ENCODE assay signal across 8 cellular contexts in the genomic region with DNA sequence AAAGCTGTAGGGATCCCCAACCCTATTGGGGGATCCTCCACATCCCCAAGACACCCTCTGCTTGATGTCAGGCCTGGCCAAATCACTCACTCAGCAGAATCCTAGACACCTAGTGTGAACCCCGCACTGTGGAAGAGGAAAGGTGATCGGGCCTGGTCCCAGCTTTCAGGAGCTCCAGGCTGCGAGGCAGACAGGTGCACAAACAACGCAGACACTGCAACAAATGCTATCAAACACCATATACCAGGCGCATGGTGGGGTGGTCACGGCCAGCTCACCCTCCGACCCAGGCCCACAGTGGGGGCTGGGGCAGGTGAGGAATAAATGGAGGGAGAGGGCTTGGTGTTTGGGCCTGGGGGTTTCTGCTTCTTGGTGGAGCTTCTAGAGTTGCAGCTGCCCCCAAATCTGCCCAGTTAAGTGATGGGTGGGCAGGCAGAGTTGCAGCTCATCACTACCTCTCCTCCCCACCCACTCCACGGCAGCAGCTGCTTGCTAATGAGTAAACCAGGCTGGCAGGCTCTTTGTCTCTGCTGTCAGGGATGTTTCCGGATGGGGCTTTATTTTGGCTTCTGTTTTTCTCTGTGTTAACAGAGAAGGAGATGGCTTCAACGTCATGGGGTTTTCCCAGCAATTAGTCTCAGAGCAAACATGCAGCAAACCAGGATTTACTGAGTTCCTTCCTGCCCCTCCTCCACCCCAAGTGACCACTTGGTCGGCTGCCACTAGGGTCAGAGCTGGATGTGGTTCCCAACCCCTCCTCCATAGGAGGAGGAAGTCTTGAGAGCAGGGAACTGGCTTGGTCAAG. TPM values are rescaled to one million over a fixed set of nuclear protein-coding genes. Genes with fewer than 3 reads are reported as not detected.
DNase-seq lines count a peak whose midpoint lies in the region; ATAC-seq and TF ChIP-seq lines count a peak whose summit lies in the region.

No MANE protein-coding gene starts in this region.

- no peak overlapping the region for H3K4me3 ChIP-seq in adrenal gland

- no peak for TF ChIP-seq POLR2A in adrenal gland (IDR thresholded peaks at IDR 0.05)

- peak; percentile 86 for ATAC-seq in left ventricle myocardium superior
- peak; percentile 83 for ATAC-seq in sciatic nerve
- no peak for ATAC-seq in GM18502 (IDR thresholded peaks at IDR 0.05; ENCODE audit: poor library complexity, unreplicated experiment)
- ATAC-seq in HG02678 (IDR thresholded peaks at IDR 0.05; ENCODE audit: unreplicated experiment): no peak
- ATAC-seq in GM19467 (IDR thresholded peaks at IDR 0.05; ENCODE audit: unreplicated experiment): no peak

- no peaks in the 10 kb centered on the region for H3K27me3 ChIP-seq in adrenal gland

- TF ChIP-seq CTCF in adrenal gland (IDR thresholded peaks at IDR 0.05): peak in 1 of 6 experiments; percentile 11

- DNase-seq in EL: peak; percentile 82
- peak; percentile 85 for DNase-seq in NCI-H2081 treated with DMSO at 0.1 percent for 48 hours (lab: John Stamatoyannopoulos, UW)
- peak; percentile 65 to 89 (median 79) for DNase-seq in adrenal gland
- DNase-seq in left ventricle myocardium superior: peak; percentile 76
- peak; percentile 80 for DNase-seq in sciatic nerve (ENCODE audit: low spot score)

- peak overlapping the region in 3 of 5 donors; percentile 37 to 83 (median 64) for H3K27ac ChIP-seq in adrenal gland

- H3K9me3 ChIP-seq in adrenal gland (replicated peaks in 1 of 3): no peaks in the 10 kb centered on the region

- WGBS in adrenal gland, 4 donors: 54 to 63% (median 58%) methylated on average over 6 to 11 of the region's 11 CpGs

- intact Hi-C loops in adrenal gland (cut with DNase I) (no loop called here), left ventricle myocardium superior (cut with micrococcal nuclease) (no loop called here), sciatic nerve (cut with DNase I) (no loop called here)

- H3K36me3 ChIP-seq in adrenal gland (replicated peaks in 1 of 2): no peaks in the 10 kb centered on the region

- peaks cover 17 to 18% of the 10 kb centered on the region in 2 donors for H3K4me1 ChIP-seq in adrenal gland (replicated peaks in 1 of 2)

RNA-seq across cellular contexts. Expression of gene PECAM1, which starts 46.6 kb away (rescaled TPM):
- total RNA-seq in adrenal gland (100 to 1,000 TPM in 3 of 8 donors, 10 to 100 TPM in 5; 32.1 to 119 (median 76.7) TPM), left ventricle myocardium superior (112 TPM), sciatic nerve (351 TPM)
- polyA plus RNA-seq in adrenal gland: 10 to 100 TPM; 11.6 to 46.0 (median 27.6) TPM

Comparison
In these comparisons a context has a peak if more than half of its experiments do, and no peak if none do; other contexts are left out.
1. ATAC-seq: peak in left ventricle myocardium superior (single experiment) and sciatic nerve (single experiment); none in GM18502 (single experiment), HG02678 (single experiment) and GM19467 (single experiment).
2. Peak in every context shown above with its lines, with median percentiles within 50 percentile points of each other: DNase-seq.